ENCODE assay signal across 26 cellular contexts in the genomic region with DNA sequence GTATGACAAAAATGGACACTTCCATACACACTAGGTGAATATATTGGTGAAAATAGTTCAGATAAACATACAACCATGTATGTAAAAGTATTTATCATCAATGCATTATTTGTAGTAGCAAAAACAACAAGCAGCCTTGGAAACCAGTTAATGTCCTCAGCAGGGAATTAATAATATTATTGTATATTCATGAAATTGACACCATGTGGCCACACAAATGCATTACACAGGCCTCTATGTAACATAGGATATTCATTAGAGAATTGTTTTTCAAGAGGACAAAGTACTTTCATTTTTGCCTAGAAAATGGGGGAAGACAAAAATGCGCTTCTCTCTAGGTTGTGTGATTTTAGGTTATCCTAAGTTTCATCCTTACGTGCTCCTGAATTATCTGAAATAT. TPM values are rescaled to one million over a fixed set of nuclear protein-coding genes. Genes with fewer than 3 reads are reported as not detected.
A peak's percentile ranks its signal among the peaks of the same experiment; 100 is the strongest.
DNase-seq lines count a peak whose midpoint lies in the region; ATAC-seq and TF ChIP-seq lines count a peak whose summit lies in the region.
"Had no signal": no experiment of that assay in that cellular context is flagged by ENCODE, and none has a peak within 500 bp of the region (broad histone marks: within the 10 kb centered on the region; RNA-seq: fewer than 3 reads in every experiment).

No MANE protein-coding gene starts in this region.

- TF ChIP-seq CTCF in AG10803 (conservative IDR thresholded peaks at IDR 0.05; ENCODE audit: low read length) (0 out of 2 replicates have a peak, but pooled peaks have one; percentile 19), astrocyte of the spinal cord (IDR thresholded peaks at IDR 0.05; ENCODE audit: low read depth, low read length) (peak; percentile 10)

- peaks cover 0 to 39% (median 2%) of the 10 kb centered on the region in 3 donors for H3K36me3 Mint-ChIP-seq in naive thymus-derived CD8-positive, alpha-beta T cell
- peaks cover 15% of the 10 kb centered on the region for H3K36me3 Mint-ChIP-seq in T-helper 2 cell treated with Interferon-gamma antibody and Interleukin-4, amounts not matched to agents 5 μg/mL and 100 μg/mL, for 36 hours (ENCODE audit: low read depth)

- no peak for ATAC-seq in naive thymus-derived CD8-positive, alpha-beta T cell
- ATAC-seq: GM12878, upper lobe of right lung had no signal

- no peaks in the 10 kb centered on the region for H3K9me3 Mint-ChIP-seq in naive thymus-derived CD8-positive, alpha-beta T cell
- no peaks in the 10 kb centered on the region for H3K9me3 Mint-ChIP-seq in T-helper 2 cell treated with Interferon-gamma antibody and Interleukin-4, amounts not matched to agents 5 μg/mL and 100 μg/mL, for 36 hours
- H3K9me3 Mint-ChIP-seq: activated CD4-positive, alpha-beta T cell treated with anti-CD3 and anti-CD28 coated beads, Interleukin-2, amount 10 ng/mL, durations not matched to agents 7 days and 5 days; activated naive CD8-positive, alpha-beta T cell treated with anti-CD3 and anti-CD28 coated beads for 36 hours; CD8-positive, alpha-beta memory T cell; naive B cell; T-helper 1 cell treated with Interleukin-12 subunit alpha and Interleukin-12 subunit beta and Interleukin-4 antibody, amounts not matched to agents 30 μg/mL and 1 μg/mL, for 36 hours had no signal

- POLR2A ChIA-PET in naive thymus-derived CD8-positive, alpha-beta T cell (lab: Charles Lee): no interaction called here

- no peak overlapping the region for H3K4me3 ChIP-seq in AG10803 (ENCODE audit: low read length)
- H3K4me3 ChIP-seq in astrocyte of the spinal cord (ENCODE audit: low read depth, low read length): no peak overlapping the region
- H3K4me3 ChIP-seq: coronary artery, GM12878, ovary, PC-9, right atrium auricular region, SJCRH30, upper lobe of right lung had no signal

- peak overlapping the region in 6 of 10 donors; percentile 1 to 74 (median 48) for H3K27ac Mint-ChIP-seq in naive thymus-derived CD8-positive, alpha-beta T cell
- no peak overlapping the region for H3K27ac Mint-ChIP-seq in T-helper 2 cell treated with Interferon-gamma antibody and Interleukin-4, amounts not matched to agents 5 μg/mL and 100 μg/mL, for 36 hours
- H3K27ac Mint-ChIP-seq: activated CD4-positive, alpha-beta T cell treated with anti-CD3 and anti-CD28 coated beads, Interleukin-2, amount 10 ng/mL, durations not matched to agents 7 days and 5 days; activated naive CD8-positive, alpha-beta T cell treated with anti-CD3 and anti-CD28 coated beads for 36 hours; T-helper 1 cell treated with Interleukin-12 subunit alpha and Interleukin-12 subunit beta and Interleukin-4 antibody, amounts not matched to agents 30 μg/mL and 1 μg/mL, for 36 hours had no signal

- H3K27me3 Mint-ChIP-seq in naive thymus-derived CD8-positive, alpha-beta T cell: peaks cover 0 to 7% (median 0%) of the 10 kb centered on the region in 5 donors
- H3K27me3 Mint-ChIP-seq in T-helper 2 cell treated with Interferon-gamma antibody and Interleukin-4, amounts not matched to agents 5 μg/mL and 100 μg/mL, for 36 hours (ENCODE audit: low read depth): peaks cover 18% of the 10 kb centered on the region
- H3K27me3 Mint-ChIP-seq: CD8-positive, alpha-beta memory T cell; naive B cell had no signal

- H3K4me1 Mint-ChIP-seq in naive thymus-derived CD8-positive, alpha-beta T cell: peaks cover 5 to 10% (median 8%) of the 10 kb centered on the region in 4 donors
- peaks cover 6% of the 10 kb centered on the region for H3K4me1 Mint-ChIP-seq in T-helper 2 cell treated with Interferon-gamma antibody and Interleukin-4, amounts not matched to agents 5 μg/mL and 100 μg/mL, for 36 hours (ENCODE audit: low read depth)

- no peak for DNase-seq in AG10803 (ENCODE audit: low read depth)
- DNase-seq in ELR (ENCODE audit: low read depth): peak; percentile 15
- no peak for DNase-seq in astrocyte of the spinal cord (ENCODE audit: low read depth, low spot score)
- no peak for DNase-seq in naive thymus-derived CD8-positive, alpha-beta T cell
- DNase-seq in T-helper 2 cell treated with Interferon-gamma antibody and Interleukin-4, amounts not matched to agents 5 μg/mL and 100 μg/mL, for 36 hours (ENCODE audit: low spot score): no peak
- no peak for DNase-seq in GOT3 (lab: John Stamatoyannopoulos, UW)
- DNase-seq in GM03348 (ENCODE audit: low spot score): no peak
- DNase-seq: activated CD4-positive, alpha-beta T cell treated with anti-CD3 and anti-CD28 coated beads, Interleukin-2, amount 10 ng/mL, durations not matched to agents 7 days and 5 days; activated naive CD8-positive, alpha-beta T cell treated with anti-CD3 and anti-CD28 coated beads for 36 hours; brain microvascular endothelial cell; CD8-positive, alpha-beta memory T cell; HCEC 1CT; KG1; naive B cell; NCI-H1930; NCI-H226; NCI-H748 treated with DMSO at 0.1 percent for 48 hours; ovary; PC-9; SJCRH30; stimulated activated CD4-positive, alpha-beta T cell treated with anti-CD3 and anti-CD28 coated beads, Interleukin-12 subunit alpha, Interleukin-12 subunit beta, amount 100 ng/mL, for 4 hours; upper lobe of right lung had no signal

- in situ Hi-C loops in astrocyte of the spinal cord (cut with HindIII; ENCODE audit: low sequenced_read_pairs): no loop called here

- H3K4me3 Mint-ChIP-seq in naive thymus-derived CD8-positive, alpha-beta T cell: no peak overlapping the region
- no peak overlapping the region for H3K4me3 Mint-ChIP-seq in T-helper 2 cell treated with Interferon-gamma antibody and Interleukin-4, amounts not matched to agents 5 μg/mL and 100 μg/mL, for 36 hours
- H3K4me3 Mint-ChIP-seq: activated CD4-positive, alpha-beta T cell treated with anti-CD3 and anti-CD28 coated beads, Interleukin-2, amount 10 ng/mL, durations not matched to agents 7 days and 5 days; activated naive CD8-positive, alpha-beta T cell treated with anti-CD3 and anti-CD28 coated beads for 36 hours; CD8-positive, alpha-beta memory T cell; naive B cell; T-helper 1 cell treated with Interleukin-12 subunit alpha and Interleukin-12 subunit beta and Interleukin-4 antibody, amounts not matched to agents 30 μg/mL and 1 μg/mL, for 36 hours had no signal

RNA-seq across cellular contexts. Expression of gene SPRING1, which starts 24.3 kb away (rescaled TPM):
- 10 to 100 TPM; 23.6 to 24.2 TPM for total RNA-seq in naive thymus-derived CD8-positive, alpha-beta T cell
- 10 to 100 TPM; 14.6 to 18.9 (median 16.3) TPM for polyA plus RNA-seq in naive thymus-derived CD8-positive, alpha-beta T cell

RNA-seq across cellular contexts. Expression of gene RNFT2, which starts 24.6 kb away (rescaled TPM):
- 1 to 10 TPM; 6.8 to 7.2 TPM for total RNA-seq in naive thymus-derived CD8-positive, alpha-beta T cell
- 1 to 10 TPM; 1.9 to 2.4 (median 2.4) TPM for polyA plus RNA-seq in naive thymus-derived CD8-positive, alpha-beta T cell
